In genomic region chr9:134024828-134025605, GRCh38 we compare ENCODE assay signal across 8 cellular contexts. TPM values are rescaled to one million over a fixed set of nuclear protein-coding genes. Genes with fewer than 3 reads are reported as not detected.
DNase-seq lines count a peak whose midpoint lies in the region; ATAC-seq and TF ChIP-seq lines count a peak whose summit lies in the region.

A gene with protein sequence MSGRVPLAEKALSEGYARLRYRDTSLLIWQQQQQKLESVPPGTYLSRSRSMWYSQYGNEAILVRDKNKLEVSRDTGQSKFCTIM (plus strand): TSS chr9:134025481. CDS start chr9:134026748, 1,267 bp downstream.

- H3K4me3 ChIP-seq in BJ (ENCODE audit: low read depth, low read length) (peak within 1 kb of the TSS; percentile 75), dorsolateral prefrontal cortex (peak within 1 kb of the TSS; percentile 67 to 95 (median 88)), liver (ENCODE audit: low read depth in 1 of 3, low read length in 3 of 3) (peak within 1 kb of the TSS; percentile 38 to 79 (median 71))

- TF ChIP-seq RAD21 in liver (IDR thresholded peaks at IDR 0.05) = no peak

- 4% methylated on average over 43 of the region's 43 CpGs for WGBS in liver

- ATAC-seq in GM19395 (IDR thresholded peaks at IDR 0.05; ENCODE audit: unreplicated experiment) (peak; percentile 67), HG03565 (IDR thresholded peaks at IDR 0.05; ENCODE audit: unreplicated experiment) (peak; percentile 74)

- DNase-seq in BJ (ENCODE audit: low read depth) (peak; percentile 89), NCI-H82 treated with DMSO at 0.1 percent for 48 hours (lab: John Stamatoyannopoulos, UW; ENCODE audit: unreplicated experiment) (peak; percentile 98), dorsolateral prefrontal cortex (peak; percentile 85 to 97 (median 95))
- peak; percentile 90 to 92 for DNase-seq in activated CD4-positive, alpha-beta T cell treated with anti-CD3 and anti-CD28 coated beads, Interleukin-2, amount 50 U/mL, for 48 hours
- DNase-seq in stimulated activated CD4-positive, alpha-beta T cell treated with anti-CD3 and anti-CD28 coated beads, Interleukin-4, amount 100 ng/mL, for 1 hour = peak; percentile 90

- H3K27ac ChIP-seq in dorsolateral prefrontal cortex (peak within 1 kb of the TSS in 55 of 59 donors; percentile 15 to 90 (median 80)), liver (ENCODE audit: low read depth in 1 of 2, low read length in 2 of 2) (peak within 1 kb of the TSS in 1 of 2 donors; percentile 41)

- intact Hi-C loops in dorsolateral prefrontal cortex (cut with DNase I) = loop anchor here (1.0 to 5.0 kb wide), 3 partner anchors 42 to 112 kb away; partner anchors contain the start of genes BRD3 (in 1 of the 2) and WDR5 (in 1 of the 2)

- no peaks in the 10 kb centered on the region for H3K9me3 ChIP-seq in liver (ENCODE audit: control insufficient read depth in 4 of 4, low read length in 3 of 4)

- TF ChIP-seq CTCF in BJ (IDR thresholded peaks at IDR 0.05; ENCODE audit: insufficient read depth, low read depth, low read length) (no peak), dorsolateral prefrontal cortex (IDR thresholded peaks at IDR 0.05 in 54 of 56, conservative IDR thresholded peaks at IDR 0.05 in 2 of 56; ENCODE audit: low read depth in 1 of 56, partially characterized antibody in 56 of 56) (peak in 1 of 56 donors; percentile 11), liver (IDR thresholded peaks at IDR 0.05; ENCODE audit: low read depth, low read length, missing input control) (no peak)

- CTCF ChIA-PET in BJ (lab: Yijun Ruan, JAX) = interaction anchor here (1.0 to 4.4 kb wide), 4 partner anchors 10 to 74 kb away, joined by 3 to 18 read pairs (median 4); no protein-coding TSS in a partner anchor

- POLR2A ChIA-PET in BJ (lab: Charles Lee) = interaction anchor here (0.6 kb wide), 5 partner anchors 14 to 1255 kb away, joined by 3 to 12 read pairs (median 7); no protein-coding TSS in a partner anchor

- peak within 1 kb of the TSS in 1 of 2 donors; percentile 47 for H3K9ac ChIP-seq in liver (ENCODE audit: low read depth in 1 of 2, low read length in 2 of 2)

- H3K27me3 ChIP-seq in BJ (ENCODE audit: control insufficient read depth, insufficient read depth, low read length) = no peaks in the 10 kb centered on the region
- H3K27me3 ChIP-seq in dorsolateral prefrontal cortex = no peaks in the 10 kb centered on the region
- H3K27me3 ChIP-seq in liver (ENCODE audit: control insufficient read depth in 4 of 4, insufficient read depth in 4 of 4, low read length in 3 of 4) = no peaks in the 10 kb centered on the region

- peaks cover 11 to 22% (median 21%) of the 10 kb centered on the region in 4 donors for H3K4me1 ChIP-seq in liver (ENCODE audit: control insufficient read depth in 4 of 4, insufficient read depth in 4 of 4, low read length in 3 of 4)

- H3K36me3 ChIP-seq in BJ (ENCODE audit: control insufficient read depth, insufficient read depth, low read length) (peaks cover 13% of the 10 kb centered on the region), liver (ENCODE audit: control insufficient read depth in 4 of 4, insufficient read depth in 3 of 4, low read depth in 1 of 4, low read length in 3 of 4) (no peaks in the 10 kb centered on the region)

TF ChIP-seq in liver, 16 proteins besides CTCF, POLR2A, EP300 and RAD21:
- TF ChIP-seq HNF4A (conservative IDR thresholded peaks at IDR 0.05) = peak in 1 of 2 donors; percentile 26
- TF ChIP-seq FOXA2 (IDR thresholded peaks at IDR 0.05) = no peak
- peak; percentile 78 for TF ChIP-seq SP1 (IDR thresholded peaks at IDR 0.05)
- TF ChIP-seq GABPA (IDR thresholded peaks at IDR 0.05 in 1 of 2, conservative IDR thresholded peaks at IDR 0.05 in 1 of 2) = peak in 1 of 2 donors; percentile 30
- TF ChIP-seq, protein P1, sequence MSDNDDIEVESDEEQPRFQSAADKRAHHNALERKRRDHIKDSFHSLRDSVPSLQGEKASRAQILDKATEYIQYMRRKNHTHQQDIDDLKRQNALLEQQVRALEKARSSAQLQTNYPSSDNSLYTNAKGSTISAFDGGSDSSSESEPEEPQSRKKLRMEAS (IDR thresholded peaks at IDR 0.05) = no peak
- TF ChIP-seq YY1 (IDR thresholded peaks at IDR 0.05) = no peak
- TF ChIP-seq FOXA1 (IDR thresholded peaks at IDR 0.05) = no peak
- no peak for TF ChIP-seq HNF4G (IDR thresholded peaks at IDR 0.05)
- TF ChIP-seq JUND (IDR thresholded peaks at IDR 0.05) = no peak
- TF ChIP-seq, protein P2, sequence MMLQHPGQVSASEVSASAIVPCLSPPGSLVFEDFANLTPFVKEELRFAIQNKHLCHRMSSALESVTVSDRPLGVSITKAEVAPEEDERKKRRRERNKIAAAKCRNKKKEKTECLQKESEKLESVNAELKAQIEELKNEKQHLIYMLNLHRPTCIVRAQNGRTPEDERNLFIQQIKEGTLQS (IDR thresholded peaks at IDR 0.05) = no peak
- TF ChIP-seq, protein P3, sequence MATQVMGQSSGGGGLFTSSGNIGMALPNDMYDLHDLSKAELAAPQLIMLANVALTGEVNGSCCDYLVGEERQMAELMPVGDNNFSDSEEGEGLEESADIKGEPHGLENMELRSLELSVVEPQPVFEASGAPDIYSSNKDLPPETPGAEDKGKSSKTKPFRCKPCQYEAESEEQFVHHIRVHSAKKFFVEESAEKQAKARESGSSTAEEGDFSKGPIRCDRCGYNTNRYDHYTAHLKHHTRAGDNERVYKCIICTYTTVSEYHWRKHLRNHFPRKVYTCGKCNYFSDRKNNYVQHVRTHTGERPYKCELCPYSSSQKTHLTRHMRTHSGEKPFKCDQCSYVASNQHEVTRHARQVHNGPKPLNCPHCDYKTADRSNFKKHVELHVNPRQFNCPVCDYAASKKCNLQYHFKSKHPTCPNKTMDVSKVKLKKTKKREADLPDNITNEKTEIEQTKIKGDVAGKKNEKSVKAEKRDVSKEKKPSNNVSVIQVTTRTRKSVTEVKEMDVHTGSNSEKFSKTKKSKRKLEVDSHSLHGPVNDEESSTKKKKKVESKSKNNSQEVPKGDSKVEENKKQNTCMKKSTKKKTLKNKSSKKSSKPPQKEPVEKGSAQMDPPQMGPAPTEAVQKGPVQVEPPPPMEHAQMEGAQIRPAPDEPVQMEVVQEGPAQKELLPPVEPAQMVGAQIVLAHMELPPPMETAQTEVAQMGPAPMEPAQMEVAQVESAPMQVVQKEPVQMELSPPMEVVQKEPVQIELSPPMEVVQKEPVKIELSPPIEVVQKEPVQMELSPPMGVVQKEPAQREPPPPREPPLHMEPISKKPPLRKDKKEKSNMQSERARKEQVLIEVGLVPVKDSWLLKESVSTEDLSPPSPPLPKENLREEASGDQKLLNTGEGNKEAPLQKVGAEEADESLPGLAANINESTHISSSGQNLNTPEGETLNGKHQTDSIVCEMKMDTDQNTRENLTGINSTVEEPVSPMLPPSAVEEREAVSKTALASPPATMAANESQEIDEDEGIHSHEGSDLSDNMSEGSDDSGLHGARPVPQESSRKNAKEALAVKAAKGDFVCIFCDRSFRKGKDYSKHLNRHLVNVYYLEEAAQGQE (IDR thresholded peaks at IDR 0.05) = no peak
TF ChIP-seq in liver: peak in this region for 3.

RNA-seq across cellular contexts. Expression of the gene that starts here (rescaled TPM):
- 16.4 and 23.5 TPM in 2 replicates for polyA plus RNA-seq in BJ (2011; rRNA removed)
- 12.2 and 15.2 TPM in 2 replicates for polyA minus RNA-seq in BJ (2011; rRNA and poly(A)+ RNA removed)
- 10 to 100 TPM; 22.2 to 73.3 (median 53.2) TPM for total RNA-seq in dorsolateral prefrontal cortex
- total RNA-seq in liver = 1 to 10 TPM; 2.6 to 3.2 TPM
- 1 to 10 TPM; 2.1 to 5.1 TPM for polyA plus RNA-seq in liver

Comparison
In these comparisons a context has a peak if more than half of its experiments do, and no peak if none do; other contexts are left out.
1. RNA of the gene that starts here (total RNA-seq): 22.2 to 73.3 TPM in dorsolateral prefrontal cortex; 2.6 to 3.2 TPM in liver; every median in the first group is over 4 times any median in the second.
2. Peak in every context shown above with its lines, with median percentiles within 50 percentile points of each other: DNase-seq and H3K4me3 ChIP-seq.